ENCODE assay signal across 1 cellular context in genomic region chr12:21501258-21502163, GRCh38.
TF ChIP-seq lines count a peak whose summit lies in the region.

A gene with protein sequence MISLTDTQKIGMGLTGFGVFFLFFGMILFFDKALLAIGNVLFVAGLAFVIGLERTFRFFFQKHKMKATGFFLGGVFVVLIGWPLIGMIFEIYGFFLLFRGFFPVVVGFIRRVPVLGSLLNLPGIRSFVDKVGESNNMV (plus strand): TSS chr12:21501789. CDS start chr12:21501924, 135 bp downstream.
RECQL (minus strand) TSS chr12:21501635; CDS start chr12:21499570, 2,065 bp downstream.

TF ChIP-seq in GM12878, 131 proteins besides CTCF, POLR2A, EP300 and RAD21 (continued from another document and continues in another):
- TF ChIP-seq, protein P1, sequence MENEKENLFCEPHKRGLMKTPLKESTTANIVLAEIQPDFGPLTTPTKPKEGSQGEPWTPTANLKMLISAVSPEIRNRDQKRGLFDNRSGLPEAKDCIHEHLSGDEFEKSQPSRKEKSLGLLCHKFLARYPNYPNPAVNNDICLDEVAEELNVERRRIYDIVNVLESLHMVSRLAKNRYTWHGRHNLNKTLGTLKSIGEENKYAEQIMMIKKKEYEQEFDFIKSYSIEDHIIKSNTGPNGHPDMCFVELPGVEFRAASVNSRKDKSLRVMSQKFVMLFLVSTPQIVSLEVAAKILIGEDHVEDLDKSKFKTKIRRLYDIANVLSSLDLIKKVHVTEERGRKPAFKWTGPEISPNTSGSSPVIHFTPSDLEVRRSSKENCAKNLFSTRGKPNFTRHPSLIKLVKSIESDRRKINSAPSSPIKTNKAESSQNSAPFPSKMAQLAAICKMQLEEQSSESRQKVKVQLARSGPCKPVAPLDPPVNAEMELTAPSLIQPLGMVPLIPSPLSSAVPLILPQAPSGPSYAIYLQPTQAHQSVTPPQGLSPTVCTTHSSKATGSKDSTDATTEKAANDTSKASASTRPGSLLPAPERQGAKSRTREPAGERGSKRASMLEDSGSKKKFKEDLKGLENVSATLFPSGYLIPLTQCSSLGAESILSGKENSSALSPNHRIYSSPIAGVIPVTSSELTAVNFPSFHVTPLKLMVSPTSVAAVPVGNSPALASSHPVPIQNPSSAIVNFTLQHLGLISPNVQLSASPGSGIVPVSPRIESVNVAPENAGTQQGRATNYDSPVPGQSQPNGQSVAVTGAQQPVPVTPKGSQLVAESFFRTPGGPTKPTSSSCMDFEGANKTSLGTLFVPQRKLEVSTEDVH (IDR thresholded peaks at IDR 0.05; ENCODE audit: low read depth, partially characterized antibody), result peak; percentile 99
- TF ChIP-seq CHD4 (IDR thresholded peaks at IDR 0.05), result no peak
- TF ChIP-seq, protein P2, sequence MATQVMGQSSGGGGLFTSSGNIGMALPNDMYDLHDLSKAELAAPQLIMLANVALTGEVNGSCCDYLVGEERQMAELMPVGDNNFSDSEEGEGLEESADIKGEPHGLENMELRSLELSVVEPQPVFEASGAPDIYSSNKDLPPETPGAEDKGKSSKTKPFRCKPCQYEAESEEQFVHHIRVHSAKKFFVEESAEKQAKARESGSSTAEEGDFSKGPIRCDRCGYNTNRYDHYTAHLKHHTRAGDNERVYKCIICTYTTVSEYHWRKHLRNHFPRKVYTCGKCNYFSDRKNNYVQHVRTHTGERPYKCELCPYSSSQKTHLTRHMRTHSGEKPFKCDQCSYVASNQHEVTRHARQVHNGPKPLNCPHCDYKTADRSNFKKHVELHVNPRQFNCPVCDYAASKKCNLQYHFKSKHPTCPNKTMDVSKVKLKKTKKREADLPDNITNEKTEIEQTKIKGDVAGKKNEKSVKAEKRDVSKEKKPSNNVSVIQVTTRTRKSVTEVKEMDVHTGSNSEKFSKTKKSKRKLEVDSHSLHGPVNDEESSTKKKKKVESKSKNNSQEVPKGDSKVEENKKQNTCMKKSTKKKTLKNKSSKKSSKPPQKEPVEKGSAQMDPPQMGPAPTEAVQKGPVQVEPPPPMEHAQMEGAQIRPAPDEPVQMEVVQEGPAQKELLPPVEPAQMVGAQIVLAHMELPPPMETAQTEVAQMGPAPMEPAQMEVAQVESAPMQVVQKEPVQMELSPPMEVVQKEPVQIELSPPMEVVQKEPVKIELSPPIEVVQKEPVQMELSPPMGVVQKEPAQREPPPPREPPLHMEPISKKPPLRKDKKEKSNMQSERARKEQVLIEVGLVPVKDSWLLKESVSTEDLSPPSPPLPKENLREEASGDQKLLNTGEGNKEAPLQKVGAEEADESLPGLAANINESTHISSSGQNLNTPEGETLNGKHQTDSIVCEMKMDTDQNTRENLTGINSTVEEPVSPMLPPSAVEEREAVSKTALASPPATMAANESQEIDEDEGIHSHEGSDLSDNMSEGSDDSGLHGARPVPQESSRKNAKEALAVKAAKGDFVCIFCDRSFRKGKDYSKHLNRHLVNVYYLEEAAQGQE (IDR thresholded peaks at IDR 0.05; ENCODE audit: low read depth, low read length), result no peak
- TF ChIP-seq NFIC (IDR thresholded peaks at IDR 0.05; ENCODE audit: low read depth, low read length), result peak; percentile 47
- TF ChIP-seq, protein P3, sequence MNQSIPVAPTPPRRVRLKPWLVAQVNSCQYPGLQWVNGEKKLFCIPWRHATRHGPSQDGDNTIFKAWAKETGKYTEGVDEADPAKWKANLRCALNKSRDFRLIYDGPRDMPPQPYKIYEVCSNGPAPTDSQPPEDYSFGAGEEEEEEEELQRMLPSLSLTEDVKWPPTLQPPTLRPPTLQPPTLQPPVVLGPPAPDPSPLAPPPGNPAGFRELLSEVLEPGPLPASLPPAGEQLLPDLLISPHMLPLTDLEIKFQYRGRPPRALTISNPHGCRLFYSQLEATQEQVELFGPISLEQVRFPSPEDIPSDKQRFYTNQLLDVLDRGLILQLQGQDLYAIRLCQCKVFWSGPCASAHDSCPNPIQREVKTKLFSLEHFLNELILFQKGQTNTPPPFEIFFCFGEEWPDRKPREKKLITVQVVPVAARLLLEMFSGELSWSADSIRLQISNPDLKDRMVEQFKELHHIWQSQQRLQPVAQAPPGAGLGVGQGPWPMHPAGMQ (IDR thresholded peaks at IDR 0.05; ENCODE audit: borderline replicate concordance), result no peak
- TF ChIP-seq ATF7 (IDR thresholded peaks at IDR 0.05; ENCODE audit: low read depth), result peak; percentile 73
- no peak for TF ChIP-seq JUNB (IDR thresholded peaks at IDR 0.05)
- TF ChIP-seq KAT2A (conservative IDR thresholded peaks at IDR 0.05; ENCODE audit: control insufficient read depth, low read depth, low read length), result no peak
- peak; percentile 73; the same call in 1 of the 2 replicates for TF ChIP-seq NBN (IDR thresholded peaks at IDR 0.05)
- TF ChIP-seq, protein P4, sequence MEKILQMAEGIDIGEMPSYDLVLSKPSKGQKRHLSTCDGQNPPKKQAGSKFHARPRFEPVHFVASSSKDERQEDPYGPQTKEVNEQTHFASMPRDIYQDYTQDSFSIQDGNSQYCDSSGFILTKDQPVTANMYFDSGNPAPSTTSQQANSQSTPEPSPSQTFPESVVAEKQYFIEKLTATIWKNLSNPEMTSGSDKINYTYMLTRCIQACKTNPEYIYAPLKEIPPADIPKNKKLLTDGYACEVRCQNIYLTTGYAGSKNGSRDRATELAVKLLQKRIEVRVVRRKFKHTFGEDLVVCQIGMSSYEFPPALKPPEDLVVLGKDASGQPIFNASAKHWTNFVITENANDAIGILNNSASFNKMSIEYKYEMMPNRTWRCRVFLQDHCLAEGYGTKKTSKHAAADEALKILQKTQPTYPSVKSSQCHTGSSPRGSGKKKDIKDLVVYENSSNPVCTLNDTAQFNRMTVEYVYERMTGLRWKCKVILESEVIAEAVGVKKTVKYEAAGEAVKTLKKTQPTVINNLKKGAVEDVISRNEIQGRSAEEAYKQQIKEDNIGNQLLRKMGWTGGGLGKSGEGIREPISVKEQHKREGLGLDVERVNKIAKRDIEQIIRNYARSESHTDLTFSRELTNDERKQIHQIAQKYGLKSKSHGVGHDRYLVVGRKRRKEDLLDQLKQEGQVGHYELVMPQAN (conservative IDR thresholded peaks at IDR 0.05), result peak; percentile 96
- TF ChIP-seq PAX5 (IDR thresholded peaks at IDR 0.05; ENCODE audit: borderline replicate concordance, low read depth, low read length), result 0 out of 2 replicates have a peak, but pooled peaks have one; percentile 3
- TF ChIP-seq CREM (IDR thresholded peaks at IDR 0.05; ENCODE audit: low read depth), result peak; percentile 88
- TF ChIP-seq CREB1 (IDR thresholded peaks at IDR 0.05; ENCODE audit: low read depth), result peak; percentile 95
- TF ChIP-seq HSF1 (IDR thresholded peaks at IDR 0.05; ENCODE audit: low read depth, low read length), result no peak
- TF ChIP-seq EGR1 (IDR thresholded peaks at IDR 0.05; ENCODE audit: borderline replicate concordance in 1 of 2, low read depth in 2 of 2, low read length in 2 of 2), result peak; percentile 4 to 88
- TF ChIP-seq CBX3 (IDR thresholded peaks at IDR 0.05; ENCODE audit: borderline replicate concordance, low read depth), result no peak
- no peak for TF ChIP-seq BCL3 (IDR thresholded peaks at IDR 0.05; ENCODE audit: borderline replicate concordance, insufficient read depth, low read depth, low read length, poor library complexity, severe bottlenecking)
- TF ChIP-seq SP1 (IDR thresholded peaks at IDR 0.05; ENCODE audit: low read depth, low read length), result peak; percentile 98
- no peak; the same call in 1 of the 2 replicates for TF ChIP-seq FOXK2 (IDR thresholded peaks at IDR 0.05)
- no peak for TF ChIP-seq MEF2A (IDR thresholded peaks at IDR 0.05; ENCODE audit: insufficient read depth, low read depth, low read length)
- TF ChIP-seq, protein P5, sequence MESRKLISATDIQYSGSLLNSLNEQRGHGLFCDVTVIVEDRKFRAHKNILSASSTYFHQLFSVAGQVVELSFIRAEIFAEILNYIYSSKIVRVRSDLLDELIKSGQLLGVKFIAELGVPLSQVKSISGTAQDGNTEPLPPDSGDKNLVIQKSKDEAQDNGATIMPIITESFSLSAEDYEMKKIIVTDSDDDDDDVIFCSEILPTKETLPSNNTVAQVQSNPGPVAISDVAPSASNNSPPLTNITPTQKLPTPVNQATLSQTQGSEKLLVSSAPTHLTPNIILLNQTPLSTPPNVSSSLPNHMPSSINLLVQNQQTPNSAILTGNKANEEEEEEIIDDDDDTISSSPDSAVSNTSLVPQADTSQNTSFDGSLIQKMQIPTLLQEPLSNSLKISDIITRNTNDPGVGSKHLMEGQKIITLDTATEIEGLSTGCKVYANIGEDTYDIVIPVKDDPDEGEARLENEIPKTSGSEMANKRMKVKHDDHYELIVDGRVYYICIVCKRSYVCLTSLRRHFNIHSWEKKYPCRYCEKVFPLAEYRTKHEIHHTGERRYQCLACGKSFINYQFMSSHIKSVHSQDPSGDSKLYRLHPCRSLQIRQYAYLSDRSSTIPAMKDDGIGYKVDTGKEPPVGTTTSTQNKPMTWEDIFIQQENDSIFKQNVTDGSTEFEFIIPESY (IDR thresholded peaks at IDR 0.05), result no peak
- TF ChIP-seq SRF (IDR thresholded peaks at IDR 0.05; ENCODE audit: low read depth in 2 of 2, low read length in 2 of 2), result no peak
- no peak for TF ChIP-seq NR2C2 (IDR thresholded peaks at IDR 0.05; ENCODE audit: borderline replicate concordance, control insufficient read depth, insufficient read length, low read depth)
- no peak for TF ChIP-seq TBL1XR1 (IDR thresholded peaks at IDR 0.05; ENCODE audit: low read depth, low read length)
- TF ChIP-seq NFXL1 (IDR thresholded peaks at IDR 0.05; ENCODE audit: borderline replicate concordance), result no peak
- peak; percentile 51 for TF ChIP-seq KLF5 (IDR thresholded peaks at IDR 0.05; ENCODE audit: partially characterized antibody)
- peak; percentile 67 for TF ChIP-seq NR2F1 (conservative IDR thresholded peaks at IDR 0.05)
- TF ChIP-seq, protein P6, sequence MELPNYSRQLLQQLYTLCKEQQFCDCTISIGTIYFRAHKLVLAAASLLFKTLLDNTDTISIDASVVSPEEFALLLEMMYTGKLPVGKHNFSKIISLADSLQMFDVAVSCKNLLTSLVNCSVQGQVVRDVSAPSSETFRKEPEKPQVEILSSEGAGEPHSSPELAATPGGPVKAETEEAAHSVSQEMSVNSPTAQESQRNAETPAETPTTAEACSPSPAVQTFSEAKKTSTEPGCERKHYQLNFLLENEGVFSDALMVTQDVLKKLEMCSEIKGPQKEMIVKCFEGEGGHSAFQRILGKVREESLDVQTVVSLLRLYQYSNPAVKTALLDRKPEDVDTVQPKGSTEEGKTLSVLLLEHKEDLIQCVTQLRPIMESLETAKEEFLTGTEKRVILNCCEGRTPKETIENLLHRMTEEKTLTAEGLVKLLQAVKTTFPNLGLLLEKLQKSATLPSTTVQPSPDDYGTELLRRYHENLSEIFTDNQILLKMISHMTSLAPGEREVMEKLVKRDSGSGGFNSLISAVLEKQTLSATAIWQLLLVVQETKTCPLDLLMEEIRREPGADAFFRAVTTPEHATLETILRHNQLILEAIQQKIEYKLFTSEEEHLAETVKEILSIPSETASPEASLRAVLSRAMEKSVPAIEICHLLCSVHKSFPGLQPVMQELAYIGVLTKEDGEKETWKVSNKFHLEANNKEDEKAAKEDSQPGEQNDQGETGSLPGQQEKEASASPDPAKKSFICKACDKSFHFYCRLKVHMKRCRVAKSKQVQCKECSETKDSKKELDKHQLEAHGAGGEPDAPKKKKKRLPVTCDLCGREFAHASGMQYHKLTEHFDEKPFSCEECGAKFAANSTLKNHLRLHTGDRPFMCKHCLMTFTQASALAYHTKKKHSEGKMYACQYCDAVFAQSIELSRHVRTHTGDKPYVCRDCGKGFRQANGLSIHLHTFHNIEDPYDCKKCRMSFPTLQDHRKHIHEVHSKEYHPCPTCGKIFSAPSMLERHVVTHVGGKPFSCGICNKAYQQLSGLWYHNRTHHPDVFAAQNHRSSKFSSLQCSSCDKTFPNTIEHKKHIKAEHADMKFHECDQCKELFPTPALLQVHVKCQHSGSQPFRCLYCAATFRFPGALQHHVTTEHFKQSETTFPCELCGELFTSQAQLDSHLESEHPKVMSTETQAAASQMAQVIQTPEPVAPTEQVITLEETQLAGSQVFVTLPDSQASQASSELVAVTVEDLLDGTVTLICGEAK (IDR thresholded peaks at IDR 0.05; ENCODE audit: borderline replicate concordance), result peak; percentile 83
- peak; percentile 99 for TF ChIP-seq RB1 (IDR thresholded peaks at IDR 0.05; ENCODE audit: borderline replicate concordance)
- TF ChIP-seq MYC (IDR thresholded peaks at IDR 0.05; ENCODE audit: insufficient read depth, insufficient read length, insufficient replicate concordance, low read length, severe bottlenecking), result no peak
- TF ChIP-seq ELK1 (IDR thresholded peaks at IDR 0.05; ENCODE audit: low read depth, low read length), result peak; percentile 61
- TF ChIP-seq TCF3 (IDR thresholded peaks at IDR 0.05; ENCODE audit: borderline replicate concordance, insufficient read depth, low read depth, low read length), result no peak
- TF ChIP-seq RELB (IDR thresholded peaks at IDR 0.05; ENCODE audit: low read depth), result peak; percentile 94
